In the genomic region with DNA sequence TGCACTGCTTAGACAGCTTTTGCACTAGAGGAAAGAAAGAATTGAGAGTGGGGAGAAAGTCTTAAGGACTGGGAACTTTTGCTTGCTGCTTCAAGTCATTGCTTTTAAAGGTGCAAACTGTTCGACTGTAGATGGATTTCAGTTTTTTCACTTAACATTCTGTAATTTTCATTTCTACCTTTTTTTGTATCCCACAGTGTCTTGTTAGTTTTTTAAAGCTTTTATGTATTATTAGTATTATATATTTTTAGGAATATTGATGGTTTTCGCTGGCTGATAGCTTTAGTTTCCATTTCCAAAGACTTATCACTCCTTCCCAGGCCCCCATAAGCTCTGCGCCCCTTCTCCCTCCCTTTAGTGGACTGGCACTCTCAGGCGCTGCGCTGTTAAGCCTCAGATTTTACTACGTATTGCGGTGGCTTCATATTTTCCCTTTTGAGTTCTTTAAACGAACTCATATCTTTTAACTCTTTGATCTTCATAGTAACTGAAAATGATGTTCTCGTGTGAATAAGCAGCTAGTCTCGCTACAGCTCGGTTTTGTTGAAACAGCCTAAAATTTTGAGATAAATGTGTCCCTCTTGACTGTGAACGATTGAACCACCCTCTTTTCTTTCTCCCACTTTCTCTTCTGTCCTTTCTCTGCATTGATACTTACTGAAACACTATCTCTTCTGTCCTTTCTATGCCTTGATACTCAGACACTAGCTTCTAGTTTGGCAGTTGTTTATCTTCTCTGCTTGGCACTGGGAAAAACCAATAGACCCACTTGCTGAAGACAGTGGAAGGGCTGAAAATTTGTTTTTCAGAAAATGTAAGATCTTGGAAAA, we compare ENCODE assay signal across 8 cellular contexts. TPM values are rescaled to one million over a fixed set of nuclear protein-coding genes. Genes with fewer than 3 reads are reported as not detected.
DNase-seq lines count a peak whose midpoint lies in the region; ATAC-seq and TF ChIP-seq lines count a peak whose summit lies in the region.

No MANE protein-coding gene starts in this region.

- peaks cover 3% of the 10 kb centered on the region for H3K9me3 ChIP-seq in RWPE2 (ENCODE audit: severe bottlenecking)
- H3K9me3 ChIP-seq in prostate gland, result no peaks in the 10 kb centered on the region

- H3K27ac ChIP-seq in RWPE2 (ENCODE audit: poor library complexity, severe bottlenecking) (peak overlapping the region; percentile 83), prostate gland (peak overlapping the region; percentile 61 to 77)

- peak; percentile 0; the same call in 1 of the 3 replicates for ATAC-seq in RWPE2 (ENCODE audit: low read depth)

- DNase-seq in EL (peak; percentile 2), RWPE2 (ENCODE audit: low spot score) (no peak), fibroblast of peridontal ligament (ENCODE audit: extremely low read depth) (peak; percentile 44), prostate gland (ENCODE audit: low spot score) (no peak), COLO829 (ENCODE audit: low spot score) (no peak), DMS114 treated with DMSO at 0.1 percent for 48 hours (lab: John Stamatoyannopoulos, UW; ENCODE audit: unreplicated experiment) (no peak), kidney glomerular epithelial cell (lab: John Stamatoyannopoulos, UW) (no peak)
- DNase-seq in effector CD4-positive, alpha-beta T cell, result no peak

- TF ChIP-seq CTCF in RWPE2 (IDR thresholded peaks at IDR 0.05; ENCODE audit: poor library complexity, severe bottlenecking) (no peak), prostate gland (IDR thresholded peaks at IDR 0.05) (no peak)

- H3K36me3 ChIP-seq in RWPE2 (ENCODE audit: low read depth) (no peaks in the 10 kb centered on the region), prostate gland (no peaks in the 10 kb centered on the region)

- intact Hi-C loops in prostate gland (cut with DNase I), result loop anchor here (5.0 kb wide), 1 partner anchor 250 kb away; no protein-coding TSS in a partner anchor

- H3K4me3 ChIP-seq in RWPE2 (ENCODE audit: severe bottlenecking) (peak overlapping the region; percentile 74), prostate gland (peak overlapping the region; percentile 35 to 48)

- H3K27me3 ChIP-seq in RWPE2 (ENCODE audit: insufficient read depth, poor library complexity, severe bottlenecking), result no peaks in the 10 kb centered on the region
- no peaks in the 10 kb centered on the region for H3K27me3 ChIP-seq in prostate gland (replicated peaks; ENCODE audit: insufficient read depth)

- H3K4me1 ChIP-seq in RWPE2 (ENCODE audit: insufficient read depth, poor library complexity, severe bottlenecking), result peaks cover 15% of the 10 kb centered on the region
- H3K4me1 ChIP-seq in prostate gland (replicated peaks), result no peaks in the 10 kb centered on the region

- TF ChIP-seq POLR2A in prostate gland (IDR thresholded peaks at IDR 0.05), result no peak

- WGBS in prostate gland, result 38% methylated on average over 12 of the region's 12 CpGs

RNA-seq across cellular contexts. Expression of a gene that starts 2.5 kb away (rescaled TPM):
- 1 to 10 TPM; 6.1 to 9.2 TPM for total RNA-seq in prostate gland

Comparison
In these comparisons a context has a peak if more than half of its experiments do, and no peak if none do; other contexts are left out.
1. DNase-seq: peak in EL (single experiment) and fibroblast of peridontal ligament (single experiment); none in RWPE2 (single experiment), prostate gland (single experiment), effector CD4-positive, alpha-beta T cell (single experiment), COLO829 (single experiment), DMS114 treated with DMSO at 0.1 percent for 48 hours (single experiment) and kidney glomerular epithelial cell (single experiment).